In the genomic region with DNA sequence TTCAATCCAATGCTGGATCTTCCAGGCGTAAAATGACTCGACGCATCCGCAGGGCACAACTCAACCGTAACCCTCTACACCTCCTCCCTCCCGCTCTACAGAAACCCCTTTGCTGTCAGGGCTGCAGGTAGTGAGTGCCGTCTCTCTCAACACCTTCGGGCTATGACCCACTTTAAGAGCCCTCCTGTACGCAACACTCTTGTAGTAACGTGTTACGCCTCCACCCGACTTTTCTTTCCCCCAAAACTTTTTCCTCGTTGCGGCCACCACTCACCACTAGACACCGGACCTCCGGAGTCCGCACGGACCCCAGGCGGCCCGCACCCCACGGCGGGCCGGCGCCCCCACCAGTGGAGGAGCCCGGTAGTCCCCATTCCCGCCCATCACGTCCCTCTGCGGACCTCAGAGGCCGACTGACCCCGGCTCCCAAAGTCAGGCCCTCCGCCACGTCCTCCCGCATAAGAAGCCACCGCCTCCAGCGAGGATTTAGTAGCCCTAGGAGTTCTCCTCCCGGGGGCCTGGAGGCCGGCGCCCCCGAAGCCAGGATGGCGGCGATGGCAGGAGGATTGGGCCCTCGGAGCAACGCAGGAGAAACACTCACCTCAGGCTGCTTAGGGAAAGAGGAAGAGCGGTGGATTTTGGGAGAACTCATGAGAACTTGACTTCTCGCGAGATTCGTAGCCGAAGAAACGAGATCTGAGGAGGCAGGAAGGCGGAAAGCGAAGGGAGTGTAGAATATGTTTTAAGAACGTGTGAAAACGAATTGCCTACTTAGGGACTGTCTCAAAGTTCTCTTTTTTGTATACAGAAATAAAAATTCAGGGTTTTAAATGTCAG, we compare ENCODE assay signal across 8 cellular contexts.
DNase-seq lines count a peak whose midpoint lies in the region; ATAC-seq and TF ChIP-seq lines count a peak whose summit lies in the region.

A gene (minus strand): TSS at position 609 of the 837 bp plus-strand sequence.

- H3K4me3 ChIP-seq in AG09309 (ENCODE audit: control insufficient read depth, low read depth, low read length): peak within 1 kb of the TSS; percentile 82

- ATAC-seq in GM19035 (IDR thresholded peaks at IDR 0.05; ENCODE audit: unreplicated experiment) (peak; percentile 81), HG03442 (IDR thresholded peaks at IDR 0.05; ENCODE audit: unreplicated experiment) (peak; percentile 79)

- TF ChIP-seq CTCF in AG09309 (IDR thresholded peaks at IDR 0.05; ENCODE audit: control insufficient read depth, insufficient read depth, low read depth, low read length, missing control alignments): no peak

- peak within 1 kb of the TSS; percentile 76 for H3K27ac ChIP-seq in cingulate gyrus (ENCODE audit: low read depth, low read length)

- DNase-seq in AG09309 (ENCODE audit: low read depth): peak; percentile 99
- DNase-seq in NCI-H524 treated with DMSO at 0.1 percent for 48 hours (lab: John Stamatoyannopoulos, UW): peak; percentile 89
- peak; percentile 85 to 90 for DNase-seq in activated CD4-positive, alpha-beta T cell treated with anti-CD3 and anti-CD28 coated beads for 4 hours
- peak; percentile 99 for DNase-seq in kidney tubule cell (ENCODE audit: low spot score)
- DNase-seq in stimulated activated CD4-positive, alpha-beta T cell treated with anti-CD3 and anti-CD28 coated beads, Interleukin-1b, Interleukin-23, amount 100 ng/mL, for 24 hours (ENCODE audit: low read depth in 4 of 4, low spot score in 1 of 4): peak; percentile 57 to 69 (median 64)

Comparison
In these comparisons a context has a peak if more than half of its experiments do, and no peak if none do; other contexts are left out.
1. Peak in every context shown above with its lines: DNase-seq, ATAC-seq, H3K4me3 ChIP-seq and H3K27ac ChIP-seq.